In genomic region chr17:62964506-62964905, GRCh38 we compare ENCODE assay signal across 17 cellular contexts. TPM values are rescaled to one million over a fixed set of nuclear protein-coding genes. Genes with fewer than 3 reads are reported as not detected.
DNase-seq lines count a peak whose midpoint lies in the region; ATAC-seq and TF ChIP-seq lines count a peak whose summit lies in the region.
"Had no signal": no experiment of that assay in that cellular context is flagged by ENCODE, and none has a peak within 500 bp of the region (broad histone marks: within the 10 kb centered on the region; RNA-seq: fewer than 3 reads in every experiment).

No MANE protein-coding gene starts in this region.

- peak overlapping the region in 6 of 8 donors; percentile 55 to 99 (median 96) for H3K27ac Mint-ChIP-seq in CD8-positive, alpha-beta memory T cell
- H3K27ac Mint-ChIP-seq in T-cell = peak overlapping the region; percentile 1 to 10
- peak overlapping the region; percentile 97 to 98 for H3K27ac Mint-ChIP-seq in natural killer cell

- CTCF ChIA-PET in CD8-positive, alpha-beta memory T cell (lab: Charles Lee) = no interaction called here
- CTCF ChIA-PET in T-cell (lab: Charles Lee) = no interaction called here

- no peaks in the 10 kb centered on the region for H3K9me3 Mint-ChIP-seq in CD8-positive, alpha-beta memory T cell
- no peaks in the 10 kb centered on the region for H3K9me3 Mint-ChIP-seq in T-cell
- no peaks in the 10 kb centered on the region for H3K9me3 Mint-ChIP-seq in natural killer cell

- peaks cover 26 to 41% (median 34%) of the 10 kb centered on the region in 3 donors for H3K4me1 Mint-ChIP-seq in CD8-positive, alpha-beta memory T cell
- H3K4me1 Mint-ChIP-seq in T-cell (peaks cover 31 to 33% (median 32%) of the 10 kb centered on the region in 3 donors), natural killer cell (peaks cover 27 to 37% of the 10 kb centered on the region in 2 donors)

- POLR2A ChIA-PET in CD8-positive, alpha-beta memory T cell (lab: Charles Lee) = interaction anchor here (1.2 kb wide), 1 partner anchor 242 kb away, joined by 5 read pairs; no protein-coding TSS in a partner anchor
- POLR2A ChIA-PET in T-cell (lab: Charles Lee) = interaction anchor here (0.6 to 0.7 kb wide), 2 partner anchors 264 to 419 kb away, joined by 3 read pairs; no protein-coding TSS in a partner anchor

- no peak for TF ChIP-seq CTCF in natural killer cell (IDR thresholded peaks at IDR 0.05)
- peak; percentile 55 for TF ChIP-seq CTCF in subcutaneous adipose tissue (IDR thresholded peaks at IDR 0.05; ENCODE audit: low read depth)

- intact Hi-C loops in natural killer cell (cut with micrococcal nuclease) = no loop called here

- H3K27me3 Mint-ChIP-seq in CD8-positive, alpha-beta memory T cell = peaks cover 0 to 7% of the 10 kb centered on the region in 2 donors
- H3K27me3 Mint-ChIP-seq in T-cell (peaks cover 4% of the 10 kb centered on the region in 2 donors), natural killer cell (ENCODE audit: low read depth in 2 of 2) (peaks cover 12 to 23% of the 10 kb centered on the region in 2 donors)

- H3K4me3 ChIP-seq in CD8-positive, alpha-beta memory T cell (ENCODE audit: low read length) = no peak overlapping the region
- H3K4me3 ChIP-seq: HAP-1, SJCRH30 had no signal

- no peaks in the 10 kb centered on the region for H3K27me3 ChIP-seq in CD8-positive, alpha-beta memory T cell (ENCODE audit: insufficient read depth, low read length, poor library complexity, severe bottlenecking)

- peaks cover 22% of the 10 kb centered on the region for H3K4me1 ChIP-seq in CD8-positive, alpha-beta memory T cell (ENCODE audit: insufficient read depth, low read length)
- H3K4me1 ChIP-seq: SJCRH30 had no signal

- no peaks in the 10 kb centered on the region for H3K9me3 ChIP-seq in CD8-positive, alpha-beta memory T cell (ENCODE audit: low read length)
- H3K9me3 ChIP-seq: HAP-1, SJCRH30 had no signal

- H3K36me3 ChIP-seq in CD8-positive, alpha-beta memory T cell (ENCODE audit: insufficient read depth, low read length) = no peaks in the 10 kb centered on the region
- H3K36me3 ChIP-seq: HAP-1, SJCRH30 had no signal

- H3K36me3 Mint-ChIP-seq in CD8-positive, alpha-beta memory T cell = peaks cover 0 to 6% (median 0%) of the 10 kb centered on the region in 3 donors
- H3K36me3 Mint-ChIP-seq in T-cell (no peaks in the 10 kb centered on the region), natural killer cell (no peaks in the 10 kb centered on the region)
- H3K36me3 Mint-ChIP-seq: CD4-positive, CD25-positive, alpha-beta regulatory T cell had no signal

- no peak overlapping the region for H3K27ac ChIP-seq in CD8-positive, alpha-beta memory T cell (ENCODE audit: low read depth, low read length)
- H3K27ac ChIP-seq: HL-60, SJCRH30 had no signal

- no peak for ATAC-seq in T-cell (replicated peaks in 1 of 4)
- no peak for ATAC-seq in natural killer cell
- ATAC-seq in GM21786 (IDR thresholded peaks at IDR 0.05; ENCODE audit: unreplicated experiment) = no peak
- no peak for ATAC-seq in GM21529 (IDR thresholded peaks at IDR 0.05; ENCODE audit: unreplicated experiment)

- peak overlapping the region in 6 of 7 donors; percentile 1 to 100 (median 46) for H3K4me3 Mint-ChIP-seq in CD8-positive, alpha-beta memory T cell
- H3K4me3 Mint-ChIP-seq in T-cell = peak overlapping the region in 1 of 3 donors; percentile 82
- peak overlapping the region; percentile 43 for H3K4me3 Mint-ChIP-seq in natural killer cell

- DNase-seq in CD8-positive, alpha-beta memory T cell = no peak
- DNase-seq in T-cell = no peak
- no peak for DNase-seq in natural killer cell
- no peak for DNase-seq in midbrain (lab: John Stamatoyannopoulos, UW)
- DNase-seq: CD4-positive, CD25-positive, alpha-beta regulatory T cell; DMS79; NCI-H187 treated with DMSO at 0.1 percent for 48 hours; NCI-H69; NK-92 treated with Interleukin-12 subunit alpha and Interleukin-12 subunit beta, amount 100 ng/mL, for 24 hours; OCI-M1; RPMI8226 had no signal

RNA-seq across cellular contexts. Expression of gene TANC2, which starts 1.5 kb away (rescaled TPM):
- total RNA-seq in CD8-positive, alpha-beta memory T cell = 1 to 10 TPM; 6.3 to 6.8 TPM
- polyA plus RNA-seq in CD8-positive, alpha-beta memory T cell = 3.2 TPM
- total RNA-seq in T-cell (10 to 100 TPM; 20.3 to 39.5 (median 25.5) TPM), natural killer cell (10 to 100 TPM; 53.9 to 59.9 (median 59.4) TPM), subcutaneous adipose tissue (10 to 100 TPM; 22.5 to 39.7 (median 31.0) TPM)

Comparison
In these comparisons a context has a peak if more than half of its experiments do, and no peak if none do; other contexts are left out.
1. H3K27ac Mint-ChIP-seq: peak in every context shown above with its lines; median percentile 98 in natural killer cell; 96 in CD8-positive, alpha-beta memory T cell; 6 in T-cell.